22 cellular contexts compared by ENCODE assay signal in genomic region chr2:30732876-30733275, GRCh38.
DNase-seq lines count a peak whose midpoint lies in the region; ATAC-seq, FAIRE-seq and TF ChIP-seq lines count a peak whose summit lies in the region.
"Had no signal": no experiment of that assay in that cellular context is flagged by ENCODE, and none has a peak within 500 bp of the region (broad histone marks: within the 10 kb centered on the region; RNA-seq: fewer than 3 reads in every experiment).

No MANE protein-coding gene starts in this region.

- H3K4me1 ChIP-seq in small intestine (ENCODE audit: control insufficient read depth in 2 of 2, insufficient read depth in 1 of 2, low read depth in 1 of 2, low read length in 1 of 2) = no peaks in the 10 kb centered on the region
- H3K4me1 ChIP-seq: HAP-1 had no signal

- peaks cover 0 to 3% of the 10 kb centered on the region in 2 donors for H3K36me3 ChIP-seq in small intestine (ENCODE audit: control insufficient read depth in 2 of 2, insufficient read depth in 2 of 2, low read length in 2 of 2)
- H3K36me3 ChIP-seq: BLaER1 treated with 17β-estradiol and CSF1 and Interleukin-3, amounts not matched to agents 10 nM and 100 nM; HAP-1 had no signal

- no peaks in the 10 kb centered on the region for H3K9me3 Mint-ChIP-seq in natural killer cell treated with Interleukin-12 subunit alpha and Interleukin-12 subunit beta and Interleukin-15 and Interleukin-18, amount 100 ng/mL, for 72 hours
- no peaks in the 10 kb centered on the region for H3K9me3 Mint-ChIP-seq in natural killer cell
- H3K9me3 Mint-ChIP-seq: CD4-positive, CD25-positive, alpha-beta regulatory T cell; CD8-positive, alpha-beta memory T cell had no signal

- no peak overlapping the region for H3K4me3 ChIP-seq in small intestine (ENCODE audit: low read depth in 1 of 2, low read length in 2 of 2)
- H3K4me3 ChIP-seq: BLaER1 treated with 17β-estradiol and CSF1 and Interleukin-3, amounts not matched to agents 10 nM and 100 nM; GM12878; GM23248; HAP-1 had no signal

- no peak overlapping the region for H3K4me3 Mint-ChIP-seq in natural killer cell treated with Interleukin-12 subunit alpha and Interleukin-12 subunit beta and Interleukin-15 and Interleukin-18, amount 100 ng/mL, for 72 hours
- H3K4me3 Mint-ChIP-seq in natural killer cell = no peak overlapping the region
- H3K4me3 Mint-ChIP-seq: B cell; CD4-positive, CD25-positive, alpha-beta regulatory T cell; CD8-positive, alpha-beta memory T cell had no signal

- H3K36me3 Mint-ChIP-seq in natural killer cell treated with Interleukin-12 subunit alpha and Interleukin-12 subunit beta and Interleukin-15 and Interleukin-18, amount 100 ng/mL, for 72 hours = no peaks in the 10 kb centered on the region
- H3K36me3 Mint-ChIP-seq in natural killer cell = no peaks in the 10 kb centered on the region
- H3K36me3 Mint-ChIP-seq: CD4-positive, CD25-positive, alpha-beta regulatory T cell; CD8-positive, alpha-beta memory T cell had no signal

- TF ChIP-seq CTCF in natural killer cell (IDR thresholded peaks at IDR 0.05) = no peak

- no peaks in the 10 kb centered on the region for H3K27me3 ChIP-seq in small intestine (ENCODE audit: control insufficient read depth in 2 of 2, insufficient read depth in 2 of 2, low read length in 2 of 2)
- H3K27me3 ChIP-seq: BLaER1 treated with 17β-estradiol and CSF1 and Interleukin-3, amounts not matched to agents 10 nM and 100 nM had no signal

- no peak for FAIRE-seq in small intestine (lab: Jason Lieb, UNC)
- FAIRE-seq: GM12878, GM19239, HTR-8/SVneo had no signal

- DNase-seq in natural killer cell treated with Interleukin-12 subunit alpha and Interleukin-12 subunit beta and Interleukin-15 and Interleukin-18, amount 100 ng/mL, for 72 hours (ENCODE audit: low spot score) = peak; percentile 22
- no peak for DNase-seq in natural killer cell
- peak in 1 of 2 donors; percentile 16 for DNase-seq in left colon
- peak; percentile 40 for DNase-seq in small intestine
- DNase-seq in RPMI8226 = no peak
- DNase-seq: CD4-positive, CD25-positive, alpha-beta regulatory T cell; CD8-positive, alpha-beta memory T cell; COR-L47; DMS 273 treated with DMSO at 0.1 percent for 48 hours; DMS53; DND-41; EL; GM23248; IMR-90 had no signal

- intact Hi-C loops in natural killer cell (cut with micrococcal nuclease) = no loop called here
- intact Hi-C loops in left colon (cut with DNase I, micrococcal nuclease) = no loop called here

- H3K27ac ChIP-seq in small intestine (ENCODE audit: low read depth in 1 of 2, low read length in 1 of 2) = no peak overlapping the region
- H3K27ac ChIP-seq: BLaER1 treated with 17β-estradiol and CSF1 and Interleukin-3, amounts not matched to agents 10 nM and 100 nM; GM23248 had no signal

- peaks cover 0 to under 1% of the 10 kb centered on the region in 2 donors for H3K27me3 Mint-ChIP-seq in natural killer cell treated with Interleukin-12 subunit alpha and Interleukin-12 subunit beta and Interleukin-15 and Interleukin-18, amount 100 ng/mL, for 72 hours
- peaks cover under 1 to 7% of the 10 kb centered on the region in 2 donors for H3K27me3 Mint-ChIP-seq in natural killer cell (ENCODE audit: low read depth in 2 of 2)

- peak in 1 of 2 donors; percentile 2 for ATAC-seq in natural killer cell treated with Interleukin-12 subunit alpha and Interleukin-12 subunit beta and Interleukin-15 and Interleukin-18, amount 100 ng/mL, for 72 hours
- ATAC-seq in natural killer cell = no peak
- peak; percentile 78 for ATAC-seq in left colon
- ATAC-seq in HG02970 (IDR thresholded peaks at IDR 0.05; ENCODE audit: low FRiP score, unreplicated experiment) = no peak
- ATAC-seq in GM19397 (IDR thresholded peaks at IDR 0.05; ENCODE audit: unreplicated experiment) = no peak
- ATAC-seq: GM12878 had no signal

- no peaks in the 10 kb centered on the region for H3K4me1 Mint-ChIP-seq in natural killer cell treated with Interleukin-12 subunit alpha and Interleukin-12 subunit beta and Interleukin-15 and Interleukin-18, amount 100 ng/mL, for 72 hours (ENCODE audit: low read depth in 2 of 2)
- H3K4me1 Mint-ChIP-seq in natural killer cell = no peaks in the 10 kb centered on the region
- H3K4me1 Mint-ChIP-seq: B cell; CD4-positive, CD25-positive, alpha-beta regulatory T cell; CD8-positive, alpha-beta memory T cell had no signal

- no peaks in the 10 kb centered on the region for H3K9me3 ChIP-seq in small intestine (ENCODE audit: control insufficient read depth, low read depth)
- H3K9me3 ChIP-seq: BLaER1 treated with 17β-estradiol and CSF1 and Interleukin-3, amounts not matched to agents 10 nM and 100 nM; HAP-1 had no signal

- WGBS in small intestine, 3 donors = 46 to 73% (median 49%) methylated on average over 4 of the region's 4 CpGs

- no peak overlapping the region for H3K27ac Mint-ChIP-seq in natural killer cell treated with Interleukin-12 subunit alpha and Interleukin-12 subunit beta and Interleukin-15 and Interleukin-18, amount 100 ng/mL, for 72 hours
- H3K27ac Mint-ChIP-seq in natural killer cell = no peak overlapping the region
- H3K27ac Mint-ChIP-seq: B cell; CD4-positive, CD25-positive, alpha-beta regulatory T cell; CD8-positive, alpha-beta memory T cell had no signal

Comparison
In these comparisons a context has a peak if more than half of its experiments do, and no peak if none do; other contexts are left out.
1. DNase-seq: peak in natural killer cell treated with Interleukin-12 subunit alpha and Interleukin-12 subunit beta and Interleukin-15 and Interleukin-18, amount 100 ng/mL, for 72 hours (single experiment) and small intestine (single experiment); none in natural killer cell (single experiment) and RPMI8226 (single experiment).